Comparison of ENCODE assay signal across 2 cellular contexts in genomic region chr3:191065183-191065805, GRCh38.
TF ChIP-seq lines count a peak whose summit lies in the region.

No MANE protein-coding gene starts in this region.

TF ChIP-seq in GM23338, 12 proteins besides CTCF, POLR2A, EP300 and RAD21 (continued from another document):
- no peak for TF ChIP-seq REST (IDR thresholded peaks at IDR 0.05; ENCODE audit: unreplicated experiment)
- no peak for TF ChIP-seq ZNF114 (CRISPR knock-in tag; IDR thresholded peaks at IDR 0.05)
- TF ChIP-seq ZNF331 (CRISPR knock-in tag; IDR thresholded peaks at IDR 0.05; ENCODE audit: low read depth): no peak
- no peak for TF ChIP-seq EZH2phosphoT487 (IDR thresholded peaks at IDR 0.05; ENCODE audit: unreplicated experiment)
- TF ChIP-seq NANOG (IDR thresholded peaks at IDR 0.05; ENCODE audit: borderline replicate concordance): no peak
- no peak for TF ChIP-seq STAT1 (IDR thresholded peaks at IDR 0.05; ENCODE audit: unreplicated experiment)
- no peak for TF ChIP-seq ZNF462 (CRISPR knock-in tag; IDR thresholded peaks at IDR 0.05)
- TF ChIP-seq ETS1 (IDR thresholded peaks at IDR 0.05): no peak
- no peak for TF ChIP-seq POLR2AphosphoS5 (IDR thresholded peaks at IDR 0.05; ENCODE audit: low read depth)

TF ChIP-seq in WTC11, 78 proteins besides CTCF, POLR2A, EP300 and RAD21 (continued from another document):
- no peak for TF ChIP-seq ZNF512 (CRISPR knock-in tag; IDR thresholded peaks at IDR 0.05; ENCODE audit: borderline replicate concordance)
